Comparison of ENCODE assay signal across 11 cellular contexts in genomic region chr11:68012044-68012842, GRCh38. TPM values are rescaled to one million over a fixed set of nuclear protein-coding genes. Genes with fewer than 3 reads are reported as not detected.
A peak's percentile ranks its signal among the peaks of the same experiment; 100 is the strongest.
DNase-seq lines count a peak whose midpoint lies in the region; ATAC-seq and TF ChIP-seq lines count a peak whose summit lies in the region.
"Had no signal": no experiment of that assay in that cellular context is flagged by ENCODE, and none has a peak within 500 bp of the region (broad histone marks: within the 10 kb centered on the region; RNA-seq: fewer than 3 reads in every experiment).

No MANE protein-coding gene starts in this region.

- 67% methylated on average over 6 of the region's 17 CpGs for WGBS in SK-N-SH (ENCODE audit: low lambda C conversion rate)
- no CpG with 5 or more reads among the region's 17 CpGs for WGBS in neuronal stem cell (ENCODE audit: extremely low coverage in 2 of 2, insufficient read length in 2 of 2, insufficient replicate concordance in 1 of 2), 2 donors

- peaks cover 39% of the 10 kb centered on the region for H3K4me1 Mint-ChIP-seq in nephron progenitor cell

- H3K9me3 ChIP-seq in SK-N-SH, result no peaks in the 10 kb centered on the region
- no peaks in the 10 kb centered on the region for H3K9me3 ChIP-seq in colonic mucosa
- no peaks in the 10 kb centered on the region for H3K9me3 ChIP-seq in neuronal stem cell (replicated peaks in 1 of 2; ENCODE audit: control insufficient read depth in 2 of 2, insufficient read depth in 1 of 2, low read depth in 1 of 2, low read length in 2 of 2)

- H3K14ac ChIP-seq in neuronal stem cell (ENCODE audit: low read length), result no peak overlapping the region

- peaks cover 18% of the 10 kb centered on the region for H3K79me2 ChIP-seq in SK-N-SH (ENCODE audit: insufficient read depth)

- peak overlapping the region; percentile 76 for H2BK15ac ChIP-seq in neuronal stem cell (ENCODE audit: low read length)

- DNase-seq in SK-N-SH (no peak), colonic mucosa (no peak), neuronal stem cell (ENCODE audit: low spot score) (no peak), nephron progenitor cell (no peak), NCI-H1436 treated with DMSO at 0.1 percent for 48 hours (lab: John Stamatoyannopoulos, UW) (no peak)
- no peak for DNase-seq in stimulated activated CD4-positive, alpha-beta T cell treated with anti-CD3 and anti-CD28 coated beads, Interleukin-12 subunit alpha, Interleukin-12 subunit beta, amount 100 ng/mL, for 4 hours
- DNase-seq: effector CD8-positive, alpha-beta T cell; left colon; NCI-H446 had no signal

- peaks cover 38 to 44% of the 10 kb centered on the region in 2 experiments; a peak in 3 of 4 replicates for H3K4me1 ChIP-seq in SK-N-SH (ENCODE audit: control insufficient read depth in 1 of 2, insufficient read depth in 2 of 2, low read depth in 1 of 2, low read length in 1 of 2)
- H3K4me1 ChIP-seq in colonic mucosa, result peaks cover 13% of the 10 kb centered on the region
- peaks cover 9 to 60% of the 10 kb centered on the region in 2 donors for H3K4me1 ChIP-seq in neuronal stem cell (ENCODE audit: control insufficient read depth in 2 of 2, insufficient read depth in 1 of 2, low read depth in 1 of 2, low read length in 2 of 2)

- H3K18ac ChIP-seq in neuronal stem cell (ENCODE audit: low read length), result peak overlapping the region; percentile 13

- H3K79me1 ChIP-seq in neuronal stem cell (ENCODE audit: low read depth, low read length), result no peaks in the 10 kb centered on the region

- TF ChIP-seq EP300 in SK-N-SH (IDR thresholded peaks at IDR 0.05; ENCODE audit: borderline replicate concordance in 1 of 2, low read depth in 1 of 2, low read length in 1 of 2), result no peak

- no peak for ATAC-seq in SK-N-SH treated with all-trans-retinoic acid at 6 μM for 48 hours
- ATAC-seq in HG03354 (IDR thresholded peaks at IDR 0.05; ENCODE audit: poor library complexity, severe bottlenecking, unreplicated experiment), result no peak
- ATAC-seq: left colon had no signal

- no peak overlapping the region for H2AFZ ChIP-seq in SK-N-SH (ENCODE audit: low read depth)
- H2AFZ ChIP-seq in neuronal stem cell (ENCODE audit: low read length), result no peak overlapping the region

- TF ChIP-seq RAD21 in SK-N-SH (IDR thresholded peaks at IDR 0.05; ENCODE audit: low read length), result no peak

- intact Hi-C loops in colonic mucosa (cut with DNase I), result no loop called here

- no peak overlapping the region for H3K27ac Mint-ChIP-seq in nephron progenitor cell

- H4K20me1 ChIP-seq in SK-N-SH (ENCODE audit: insufficient read depth), result no peaks in the 10 kb centered on the region

- H4K91ac ChIP-seq in neuronal stem cell (ENCODE audit: low read depth, low read length, poor library complexity), result no peak overlapping the region

- peak overlapping the region; percentile 81 for H2BK120ac ChIP-seq in neuronal stem cell (ENCODE audit: low read depth, low read length)

- H3K36me3 Mint-ChIP-seq in nephron progenitor cell (ENCODE audit: low read depth), result no peaks in the 10 kb centered on the region

- H3K27ac ChIP-seq in SK-N-SH (ENCODE audit: low read depth in 2 of 2, low read length in 1 of 2), result peak overlapping the region; percentile 79 to 96
- H3K27ac ChIP-seq in colonic mucosa, result no peak overlapping the region
- no peak overlapping the region for H3K27ac ChIP-seq in neuronal stem cell (replicated peaks; ENCODE audit: low read length)

- no peaks in the 10 kb centered on the region for H3K9me3 Mint-ChIP-seq in nephron progenitor cell

- H3K4me2 ChIP-seq in SK-N-SH, result peak overlapping the region; percentile 22; the same call in 1 of the 2 replicates
- no peak overlapping the region for H3K4me2 ChIP-seq in neuronal stem cell (ENCODE audit: insufficient read depth, low read length, poor library complexity, severe bottlenecking)

- peak overlapping the region; percentile 46 for H2BK12ac ChIP-seq in neuronal stem cell (ENCODE audit: low read length)

- CTCF ChIA-PET in SK-N-SH (lab: Yijun Ruan, JAX), result interaction anchor here (1.4 to 1.6 kb wide), 2 partner anchors 18 to 193 kb away, joined by 4 to 5 read pairs; no protein-coding TSS in a partner anchor

- no peaks in the 10 kb centered on the region for H3K27me3 ChIP-seq in SK-N-SH (ENCODE audit: insufficient read depth)
- no peaks in the 10 kb centered on the region for H3K27me3 ChIP-seq in colonic mucosa
- H3K27me3 ChIP-seq in neuronal stem cell (ENCODE audit: control insufficient read depth in 3 of 3, insufficient read depth in 3 of 3, low read depth in 1 of 3, low read length in 3 of 3), result no peaks in the 10 kb centered on the region

- no peak overlapping the region for H3K23ac ChIP-seq in neuronal stem cell (ENCODE audit: low read depth, low read length, poor library complexity)

- peaks cover under 1% of the 10 kb centered on the region for H3K27me3 Mint-ChIP-seq in nephron progenitor cell (ENCODE audit: low read depth, poor library complexity)

- H2AK5ac ChIP-seq in neuronal stem cell (ENCODE audit: low read depth, low read length), result peak overlapping the region; percentile 82

- H3K9me2 ChIP-seq in SK-N-SH, result no peaks in the 10 kb centered on the region

- no peak overlapping the region for H4K8ac ChIP-seq in neuronal stem cell (ENCODE audit: low read depth, low read length)

- TF ChIP-seq CTCF in SK-N-SH (IDR thresholded peaks at IDR 0.05) (no peak), colonic mucosa (IDR thresholded peaks at IDR 0.05) (no peak), nephron progenitor cell (IDR thresholded peaks at IDR 0.05) (no peak)

- peaks cover 18% of the 10 kb centered on the region for H3F3A ChIP-seq in SK-N-SH (replicated peaks; ENCODE audit: insufficient read depth)

- H3K9ac ChIP-seq in SK-N-SH (peak overlapping the region; percentile 61), colonic mucosa (ENCODE audit: low read depth in 2 of 2, low read length in 2 of 2) (peak overlapping the region; percentile 44 to 94), neuronal stem cell (ENCODE audit: low read depth, low read length, poor library complexity) (no peak overlapping the region)

- POLR2A ChIA-PET in SK-N-SH (lab: Yijun Ruan, JAX), result no interaction called here

- no peak overlapping the region for H3K4me3 ChIP-seq in SK-N-SH (ENCODE audit: low read depth in 2 of 2, low read length in 1 of 2)
- no peak overlapping the region for H3K4me3 ChIP-seq in colonic mucosa
- peak overlapping the region in 1 of 2 donors; percentile 11 for H3K4me3 ChIP-seq in neuronal stem cell (ENCODE audit: low read length in 2 of 2)

- peak overlapping the region; percentile 43 for H2BK5ac ChIP-seq in neuronal stem cell (ENCODE audit: low read length)

- H3K4me3 Mint-ChIP-seq in nephron progenitor cell, result no peak overlapping the region

- H3K4ac ChIP-seq in neuronal stem cell (ENCODE audit: low read length), result no peak overlapping the region

- H3K36me3 ChIP-seq in SK-N-SH (replicated peaks in 1 of 2; ENCODE audit: control insufficient read depth in 1 of 2, insufficient read depth in 2 of 2, low read length in 1 of 2) (no peaks in the 10 kb centered on the region), colonic mucosa (no peaks in the 10 kb centered on the region), neuronal stem cell (replicated peaks in 1 of 2; ENCODE audit: control insufficient read depth in 2 of 2, insufficient read depth in 2 of 2, low read length in 2 of 2) (no peaks in the 10 kb centered on the region)

TF ChIP-seq in SK-N-SH, 30 proteins besides CTCF, POLR2A, EP300 and RAD21:
- no peak for TF ChIP-seq CHD2 (IDR thresholded peaks at IDR 0.05; ENCODE audit: low read length, partially characterized antibody)

TF ChIP-seq in SK-N-SH treated with all-trans-retinoic acid at 6 μM for 48 hours, 23 proteins besides CTCF, POLR2A, EP300 and RAD21 (continues in another document):
- TF ChIP-seq CSRNP3 (CRISPR knock-in tag; IDR thresholded peaks at IDR 0.05), result no peak
- TF ChIP-seq PPARA (CRISPR knock-in tag; IDR thresholded peaks at IDR 0.05; ENCODE audit: borderline replicate concordance), result no peak
- no peak for TF ChIP-seq ZFP3 (CRISPR knock-in tag; IDR thresholded peaks at IDR 0.05)
- TF ChIP-seq TOX (CRISPR knock-in tag; IDR thresholded peaks at IDR 0.05; ENCODE audit: borderline replicate concordance), result no peak

RNA-seq across cellular contexts. Expression of gene ALDH3B1, which starts 2.1 kb away (rescaled TPM):
- 14.9 and 15.9 TPM in 2 replicates for polyA plus RNA-seq in SK-N-SH (2012; rRNA removed)
- 6.7 and 10.3 TPM in 2 replicates for polyA plus RNA-seq in SK-N-SH (2012; cell fraction: cytosol; rRNA removed)
- polyA plus RNA-seq in SK-N-SH (2012; cell fraction: nucleus; rRNA removed), result 20.7 and 23.3 TPM in 2 replicates
- 10 to 100 TPM; 17.7 to 18.8 TPM for total RNA-seq in colonic mucosa
- polyA plus RNA-seq in neuronal stem cell (2013, experiment 1 of 2), result 0.25 TPM
- polyA plus RNA-seq in neuronal stem cell (2013, experiment 2 of 2), result 0.22 TPM

RNA-seq across cellular contexts. Expression of gene UNC93B1, which starts 8.3 kb away (rescaled TPM):
- polyA plus RNA-seq in SK-N-SH (2012; rRNA removed), result 28.9 and 30.9 TPM in 2 replicates
- polyA plus RNA-seq in SK-N-SH (2012; cell fraction: cytosol; rRNA removed), result 9.1 and 18.1 TPM in 2 replicates
- 85.6 and 104 TPM in 2 replicates for polyA plus RNA-seq in SK-N-SH (2012; cell fraction: nucleus; rRNA removed)
- total RNA-seq in colonic mucosa, result 10 to 100 TPM; 46.3 to 55.4 TPM
- polyA plus RNA-seq in neuronal stem cell (2013, experiment 1 of 2), result 4.9 TPM
- polyA plus RNA-seq in neuronal stem cell (2013, experiment 2 of 2), result 4.6 TPM

RNA-seq across cellular contexts. Expression of gene NDUFS8, which starts 18.2 kb away (rescaled TPM):
- 87.2 and 123 TPM in 2 replicates for polyA plus RNA-seq in SK-N-SH (2012; rRNA removed)
- 58.2 and 80.4 TPM in 2 replicates for polyA plus RNA-seq in SK-N-SH (2012; cell fraction: cytosol; rRNA removed)
- polyA plus RNA-seq in SK-N-SH (2012; cell fraction: nucleus; rRNA removed), result 123 and 172 TPM in 2 replicates
- total RNA-seq in colonic mucosa, result 100 to 1,000 TPM; 149 to 247 TPM
- polyA plus RNA-seq in neuronal stem cell (2013, experiment 1 of 2), result 144 TPM
- polyA plus RNA-seq in neuronal stem cell (2013, experiment 2 of 2), result 148 TPM

RNA-seq across cellular contexts. Expression of gene TCIRG1, which starts 26.6 kb away (rescaled TPM):
- polyA plus RNA-seq in SK-N-SH (2012; rRNA removed), result 0.58 and 0.73 TPM in 2 replicates
- polyA plus RNA-seq in SK-N-SH (2012; cell fraction: cytosol; rRNA removed), result 0.13 and 0.29 TPM in 2 replicates
- 4.8 and 6.8 TPM in 2 replicates for polyA plus RNA-seq in SK-N-SH (2012; cell fraction: nucleus; rRNA removed)
- 100 to 1,000 TPM; 133 to 246 TPM for total RNA-seq in colonic mucosa
- 5.7 TPM for polyA plus RNA-seq in neuronal stem cell (2013, experiment 1 of 2)
- polyA plus RNA-seq in neuronal stem cell (2013, experiment 2 of 2), result 4.8 TPM

Comparison
In these comparisons a context has a peak if more than half of its experiments do, and no peak if none do; other contexts are left out.
1. H3K27ac ChIP-seq: peak in SK-N-SH (2 of 2); none in colonic mucosa (single experiment) and neuronal stem cell (single experiment).